24 cellular contexts compared by ENCODE assay signal in genomic region chr9:106616946-106617345, GRCh38.
"Had no signal": no experiment of that assay in that cellular context is flagged by ENCODE, and none has a peak within 500 bp of the region (broad histone marks: within the 10 kb centered on the region; RNA-seq: fewer than 3 reads in every experiment).

No MANE protein-coding gene starts in this region.

- DNase-seq: activated B cell treated with CpG ODN at 0.5 μM for 24 hours; activated CD4-positive, alpha-beta T cell treated with anti-CD3 and anti-CD28 coated beads for 48 hours; activated CD4-positive, alpha-beta T cell treated with anti-CD3 and anti-CD28 coated beads, Interleukin-2, amount 50 U/mL, for 1 hour; activated CD4-positive, alpha-beta T cell treated with anti-CD3 and anti-CD28 coated beads, Interleukin-2, amount 50 U/mL, for 48 hours; activated CD8-positive, alpha-beta memory T cell treated with anti-CD3 and anti-CD28 coated beads for 24 hours; activated CD8-positive, alpha-beta T cell treated with anti-CD3 and anti-CD28 coated beads for 36 hours; activated effector memory CD4-positive, alpha-beta T cell treated with Interleukin-2 at 50 U/mL for 16 hours; activated gamma-delta T cell treated with Interleukin-2 at 50 U/mL for 16 hours; activated naive CD4-positive, alpha-beta T cell treated with anti-CD3 and anti-CD28 coated beads, Interleukin-2, amount 50 U/mL, for 16 hours; activated naive CD4-positive, alpha-beta T cell treated with Interleukin-2 at 50 U/mL for 16 hours; activated T-cell treated with anti-CD3 and anti-CD28 coated beads, Interleukin-2, amount 50 U/mL, for 4 hours; amniotic stem cell; anterior cingulate cortex; body of pancreas; dorsolateral prefrontal cortex; effector memory CD4-positive, alpha-beta T cell; esophagus squamous epithelium; foreskin melanocyte; T-helper 1 cell; T-helper 17 cell; T1000; WERI-Rb-1 had no signal

- H3K9me3 ChIP-seq: body of pancreas, esophagus squamous epithelium had no signal

- H3K36me3 ChIP-seq: esophagus squamous epithelium, WERI-Rb-1 had no signal

- H3K4me1 ChIP-seq: body of pancreas, esophagus squamous epithelium had no signal

- H3K27ac ChIP-seq: body of pancreas, coronary artery, dorsolateral prefrontal cortex, epithelial cell of prostate, esophagus squamous epithelium, WERI-Rb-1 had no signal

- H3K27me3 ChIP-seq: body of pancreas, esophagus squamous epithelium had no signal

- H3K4me3 ChIP-seq: body of pancreas, coronary artery, esophagus squamous epithelium had no signal
